In genomic region chr16:46848768-46849764, GRCh38 we compare ENCODE assay signal across 1 cellular context.
TF ChIP-seq lines count a peak whose summit lies in the region.

No MANE protein-coding gene starts in this region.

TF ChIP-seq in HEK293, 187 proteins besides CTCF, POLR2A, EP300 and RAD21 (continued from another document):
- peak; percentile 97 for TF ChIP-seq ZNF394 (tag by site-specific recombination; IDR thresholded peaks at IDR 0.05; ENCODE audit: borderline replicate concordance)
- 0 out of 2 replicates have a peak, but pooled peaks have one; percentile 30 for TF ChIP-seq AEBP2 (tag by site-specific recombination; IDR thresholded peaks at IDR 0.05; ENCODE audit: borderline replicate concordance)
- TF ChIP-seq ZXDB (tag by site-specific recombination; IDR thresholded peaks at IDR 0.05): peak; percentile 78
- TF ChIP-seq ZNF140 (tag by site-specific recombination; IDR thresholded peaks at IDR 0.05): peak; percentile 92; the same call in 1 of the 2 replicates
- peak; percentile 59; the same call in 1 of the 2 replicates for TF ChIP-seq ZNF354C (tag by site-specific recombination; IDR thresholded peaks at IDR 0.05; ENCODE audit: borderline replicate concordance, low read depth)
- peak; percentile 84 for TF ChIP-seq ZNF580 (tag by site-specific recombination; IDR thresholded peaks at IDR 0.05)
- peak; percentile 58; the same call in 1 of the 2 replicates for TF ChIP-seq ZNF433 (tag by site-specific recombination; IDR thresholded peaks at IDR 0.05; ENCODE audit: low read depth)
- TF ChIP-seq ZNF221 (tag by site-specific recombination; IDR thresholded peaks at IDR 0.05; ENCODE audit: borderline replicate concordance): peak; percentile 51; the same call in 1 of the 2 replicates
- peak; percentile 57; the same call in 1 of the 2 replicates for TF ChIP-seq ZNF791 (tag by site-specific recombination; IDR thresholded peaks at IDR 0.05)
- peak; percentile 85 for TF ChIP-seq ZBTB11 (tag by site-specific recombination; conservative IDR thresholded peaks at IDR 0.05; ENCODE audit: low read depth)
- peak; percentile 44; the same call in 1 of the 2 replicates for TF ChIP-seq OVOL3 (tag by site-specific recombination; IDR thresholded peaks at IDR 0.05)
- TF ChIP-seq ZNF24 (tag by site-specific recombination; IDR thresholded peaks at IDR 0.05): peak; percentile 27; the same call in 1 of the 2 replicates
- TF ChIP-seq ZNF518A (tag by site-specific recombination; conservative IDR thresholded peaks at IDR 0.05; ENCODE audit: low read depth): peak; percentile 94
- peak; percentile 90 for TF ChIP-seq ZNF555 (tag by site-specific recombination; conservative IDR thresholded peaks at IDR 0.05)
- TF ChIP-seq ZIC2 (tag by site-specific recombination; IDR thresholded peaks at IDR 0.05): 0 out of 2 replicates have a peak, but pooled peaks have one; percentile 24
- TF ChIP-seq ZNF510 (tag by site-specific recombination; IDR thresholded peaks at IDR 0.05; ENCODE audit: insufficient replicate concordance): peak; percentile 78
- TF ChIP-seq ZNF248 (tag by site-specific recombination; IDR thresholded peaks at IDR 0.05): no peak
- TF ChIP-seq ZNF19 (tag by site-specific recombination; IDR thresholded peaks at IDR 0.05; ENCODE audit: low read depth): peak; percentile 92
- TF ChIP-seq ZNF623 (tag by site-specific recombination; IDR thresholded peaks at IDR 0.05): peak; percentile 81
- TF ChIP-seq ZNF558 (tag by site-specific recombination; IDR thresholded peaks at IDR 0.05): peak; percentile 84
- peak; percentile 73 for TF ChIP-seq ZBTB8A (tag by site-specific recombination; IDR thresholded peaks at IDR 0.05)
- TF ChIP-seq ZNF391 (tag by site-specific recombination; IDR thresholded peaks at IDR 0.05; ENCODE audit: borderline replicate concordance, low read depth): no peak
- TF ChIP-seq ZNF560 (tag by site-specific recombination; IDR thresholded peaks at IDR 0.05; ENCODE audit: borderline replicate concordance): peak; percentile 83; the same call in 1 of the 2 replicates
- TF ChIP-seq ZNF610 (tag by site-specific recombination; IDR thresholded peaks at IDR 0.05; ENCODE audit: borderline replicate concordance): 0 out of 2 replicates have a peak, but pooled peaks have one; percentile 41
- TF ChIP-seq ZNF184 (tag by site-specific recombination; IDR thresholded peaks at IDR 0.05): no peak
- TF ChIP-seq ZNF677 (tag by site-specific recombination; IDR thresholded peaks at IDR 0.05): no peak
- peak; percentile 75; the same call in 1 of the 2 replicates for TF ChIP-seq ZNF404 (tag by site-specific recombination; IDR thresholded peaks at IDR 0.05)
- TF ChIP-seq MZF1 (tag by site-specific recombination; IDR thresholded peaks at IDR 0.05; ENCODE audit: borderline replicate concordance): peak; percentile 28; the same call in 1 of the 2 replicates
- TF ChIP-seq ZNF175 (tag by site-specific recombination; IDR thresholded peaks at IDR 0.05): no peak
- TF ChIP-seq GLIS2 (tag by site-specific recombination; IDR thresholded peaks at IDR 0.05): no peak
- TF ChIP-seq ZNF398 (tag by site-specific recombination; IDR thresholded peaks at IDR 0.05): no peak
- TF ChIP-seq ZFP41 (tag by site-specific recombination; IDR thresholded peaks at IDR 0.05; ENCODE audit: borderline replicate concordance): no peak
- peak; percentile 15; the same call in 1 of the 2 replicates for TF ChIP-seq PRDM4 (tag by site-specific recombination; IDR thresholded peaks at IDR 0.05)
- TF ChIP-seq ZNF645 (tag by site-specific recombination; IDR thresholded peaks at IDR 0.05): no peak
